11 cellular contexts compared by ENCODE assay signal in the genomic region with DNA sequence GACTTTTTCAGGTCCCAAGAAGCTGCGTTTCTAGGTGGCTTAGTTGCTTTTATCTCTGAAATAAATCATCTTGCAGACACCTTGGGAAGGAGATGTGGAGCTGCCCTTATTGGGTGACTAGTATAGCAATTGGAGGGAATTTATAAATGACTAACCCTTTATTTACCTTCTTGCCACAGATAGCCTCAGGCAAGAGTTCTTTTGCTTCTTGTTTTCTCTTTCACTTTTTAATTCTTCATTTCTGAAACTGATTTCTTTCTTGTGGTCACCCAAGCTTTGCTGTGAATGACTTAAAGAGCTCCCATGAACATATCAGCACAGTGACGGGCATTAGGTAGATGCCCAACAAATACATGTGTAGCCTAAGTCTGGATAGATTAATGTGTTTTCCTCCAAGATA. TPM values are rescaled to one million over a fixed set of nuclear protein-coding genes. Genes with fewer than 3 reads are reported as not detected.
DNase-seq lines count a peak whose midpoint lies in the region; ATAC-seq, FAIRE-seq and TF ChIP-seq lines count a peak whose summit lies in the region.
"Had no signal": no experiment of that assay in that cellular context is flagged by ENCODE, and none has a peak within 500 bp of the region (broad histone marks: within the 10 kb centered on the region; RNA-seq: fewer than 3 reads in every experiment).

No MANE protein-coding gene starts in this region.

- no peaks in the 10 kb centered on the region for H3K36me3 Mint-ChIP-seq in CD8-positive, alpha-beta T cell
- H3K36me3 Mint-ChIP-seq: activated naive CD4-positive, alpha-beta T cell treated with anti-CD3 and anti-CD28 coated beads, Interleukin-2, amount 50 U/mL, for 24 hours; IgD-negative memory B cell had no signal

- H3K4me1 ChIP-seq in CD8-positive, alpha-beta T cell (ENCODE audit: insufficient read depth, low read length): no peaks in the 10 kb centered on the region

- no peaks in the 10 kb centered on the region for H3K9me3 Mint-ChIP-seq in CD8-positive, alpha-beta T cell
- H3K9me3 Mint-ChIP-seq: activated naive CD4-positive, alpha-beta T cell treated with anti-CD3 and anti-CD28 coated beads, Interleukin-2, amount 50 U/mL, for 24 hours; IgD-negative memory B cell; neural crest cell had no signal

- in situ Hi-C loops in KBM-7 (cut with MboI; ENCODE audit: low pct_unique_long_range_greater_than_20kb, low sequenced_read_pairs): no loop called here

- ATAC-seq in GM18508 (IDR thresholded peaks at IDR 0.05; ENCODE audit: insufficient read depth, unreplicated experiment) (peak; percentile 99), GM21447 (IDR thresholded peaks at IDR 0.05; ENCODE audit: unreplicated experiment) (peak; percentile 95), HG03175 (IDR thresholded peaks at IDR 0.05; ENCODE audit: unreplicated experiment) (peak; percentile 94)
- no peak for ATAC-seq in CD8-positive, alpha-beta T cell

- H3K27me3 Mint-ChIP-seq in CD8-positive, alpha-beta T cell (ENCODE audit: low read depth): peaks cover 8% of the 10 kb centered on the region
- H3K27me3 Mint-ChIP-seq: IgD-negative memory B cell had no signal

- DNase-seq in bronchial epithelial cell (ENCODE audit: low read depth) (peak; percentile 92), nucleus accumbens (lab: John Stamatoyannopoulos, UW) (no peak), NCI-H2171 treated with DMSO at 0.1 percent for 48 hours (lab: John Stamatoyannopoulos, UW) (no peak), KBM-7 (no peak)
- no peak for DNase-seq in CD8-positive, alpha-beta T cell

- no peaks in the 10 kb centered on the region for H3K9me3 ChIP-seq in CD8-positive, alpha-beta T cell (ENCODE audit: low read length)

- H3K4me3 Mint-ChIP-seq in CD8-positive, alpha-beta T cell: no peak overlapping the region
- H3K4me3 Mint-ChIP-seq: activated naive CD4-positive, alpha-beta T cell treated with anti-CD3 and anti-CD28 coated beads, Interleukin-2, amount 50 U/mL, for 24 hours; IgD-negative memory B cell; neural crest cell had no signal

- FAIRE-seq in bronchial epithelial cell (lab: Jason Lieb, UNC): no peak

- no peaks in the 10 kb centered on the region for H3K27me3 ChIP-seq in bronchial epithelial cell (ENCODE audit: control insufficient read depth, insufficient read depth, low read length)
- H3K27me3 ChIP-seq in CD8-positive, alpha-beta T cell (ENCODE audit: insufficient read depth, low read length): no peaks in the 10 kb centered on the region

- peak overlapping the region; percentile 12 for H3K4me3 ChIP-seq in bronchial epithelial cell (ENCODE audit: low read depth, low read length)
- H3K4me3 ChIP-seq in CD8-positive, alpha-beta T cell (ENCODE audit: low read depth, low read length): no peak overlapping the region

- H3K27ac Mint-ChIP-seq in CD8-positive, alpha-beta T cell: no peak overlapping the region
- H3K27ac Mint-ChIP-seq: activated naive CD4-positive, alpha-beta T cell treated with anti-CD3 and anti-CD28 coated beads, Interleukin-2, amount 50 U/mL, for 24 hours; IgD-negative memory B cell had no signal

- H3K27ac ChIP-seq in CD8-positive, alpha-beta T cell (ENCODE audit: low read depth, low read length): no peak overlapping the region

- POLR2A ChIA-PET in CD8-positive, alpha-beta T cell (lab: Charles Lee): no interaction called here

- no peaks in the 10 kb centered on the region for H3K4me1 Mint-ChIP-seq in CD8-positive, alpha-beta T cell (ENCODE audit: low read depth)
- H3K4me1 Mint-ChIP-seq: activated naive CD4-positive, alpha-beta T cell treated with anti-CD3 and anti-CD28 coated beads, Interleukin-2, amount 50 U/mL, for 24 hours; IgD-negative memory B cell; neural crest cell had no signal

- H3K36me3 ChIP-seq in bronchial epithelial cell (ENCODE audit: control insufficient read depth, insufficient read depth, low read length): peaks cover 5% of the 10 kb centered on the region
- no peaks in the 10 kb centered on the region for H3K36me3 ChIP-seq in CD8-positive, alpha-beta T cell (ENCODE audit: insufficient read depth, low read length)

- CTCF ChIA-PET in CD8-positive, alpha-beta T cell (lab: Charles Lee): no interaction called here

- no peak for TF ChIP-seq CTCF in bronchial epithelial cell (IDR thresholded peaks at IDR 0.05; ENCODE audit: insufficient read depth, low read length, severe bottlenecking)
- no peak for TF ChIP-seq CTCF in CD8-positive, alpha-beta T cell (IDR thresholded peaks at IDR 0.05)

- intact Hi-C loops in CD8-positive, alpha-beta T cell (cut with DNase I, micrococcal nuclease): no loop called here

RNA-seq across cellular contexts. Expression of a gene that starts 3.0 kb away (rescaled TPM):
- total RNA-seq in bronchial epithelial cell: 17.9 and 31.5 TPM in 2 replicates
- total RNA-seq in CD8-positive, alpha-beta T cell: not detected
- total RNA-seq: neural crest cell had no signal

Comparison
In these comparisons a context has a peak if more than half of its experiments do, and no peak if none do; other contexts are left out.
1. RNA of a gene that starts 3.0 kb away (total RNA-seq): 17.9 to 31.5 TPM in bronchial epithelial cell; not detected in CD8-positive, alpha-beta T cell; every median in the first group is over 10 times any median in the second.